Comparison of ENCODE assay signal across 9 cellular contexts in the genomic region with DNA sequence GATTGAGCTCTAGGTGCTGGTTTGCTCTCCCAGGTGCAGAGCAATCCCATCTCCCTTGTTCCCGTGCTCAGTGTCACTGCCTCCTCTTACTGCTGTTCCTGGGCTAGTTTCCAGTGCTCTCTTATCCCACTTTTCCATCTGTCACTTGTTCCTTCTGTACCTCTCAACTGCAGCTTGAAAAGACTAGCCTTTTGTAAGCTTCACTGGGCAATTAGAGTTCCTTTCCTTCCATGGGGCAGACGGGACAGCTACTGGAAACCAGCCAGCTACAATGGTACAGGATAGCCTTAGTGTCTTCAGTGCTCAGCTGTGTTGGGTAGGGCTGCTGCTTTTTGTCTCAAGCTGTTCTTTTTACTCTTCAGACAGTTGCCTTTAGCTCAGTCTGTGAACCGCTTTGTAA. TPM values are rescaled to one million over a fixed set of nuclear protein-coding genes. Genes with fewer than 3 reads are reported as not detected.
DNase-seq lines count a peak whose midpoint lies in the region; ATAC-seq and TF ChIP-seq lines count a peak whose summit lies in the region.
"Had no signal": no experiment of that assay in that cellular context is flagged by ENCODE, and none has a peak within 500 bp of the region (broad histone marks: within the 10 kb centered on the region; RNA-seq: fewer than 3 reads in every experiment).

No MANE protein-coding gene starts in this region.

- TF ChIP-seq CTCF in colonic mucosa (IDR thresholded peaks at IDR 0.05) = no peak

- H3K4me3 ChIP-seq in colonic mucosa = no peak overlapping the region
- H3K4me3 ChIP-seq in HAP-1 = no peak overlapping the region

- in situ Hi-C loops in HAP-1 (cut with MboI; ENCODE audit: low sequenced_read_pairs) = no loop called here

- H3K4me1 ChIP-seq in colonic mucosa (no peaks in the 10 kb centered on the region), HAP-1 (no peaks in the 10 kb centered on the region)

- H3K27ac ChIP-seq in colonic mucosa = no peak overlapping the region

- peak; percentile 93 for DNase-seq in DMS 273 treated with DMSO at 0.1 percent for 48 hours (lab: John Stamatoyannopoulos, UW)
- DNase-seq in NCI-H2029 treated with DMSO at 0.1 percent for 48 hours (lab: John Stamatoyannopoulos, UW) = peak; percentile 46
- DNase-seq in cerebellum (ENCODE audit: low spot score) = peak; percentile 90
- peak; percentile 39 for DNase-seq in myocyte (ENCODE audit: low read depth)
- DNase-seq in activated T-cell treated with anti-CD3 and anti-CD28 coated beads for 4 hours = no peak
- DNase-seq in colonic mucosa = no peak
- DNase-seq in HAP-1 (ENCODE audit: low spot score in 2 of 2) = no peak
- DNase-seq: CD4-positive, alpha-beta T cell had no signal

- intact Hi-C loops in colonic mucosa (cut with DNase I) = no loop called here

- no peak for ATAC-seq in GM21576 (IDR thresholded peaks at IDR 0.05; ENCODE audit: unreplicated experiment)

- H3K27me3 ChIP-seq in colonic mucosa (no peaks in the 10 kb centered on the region), HAP-1 (ENCODE audit: low read depth) (no peaks in the 10 kb centered on the region)

- H3K36me3 ChIP-seq in colonic mucosa = peaks cover 14% of the 10 kb centered on the region
- H3K36me3 ChIP-seq in HAP-1 (replicated peaks) = peaks cover 52% of the 10 kb centered on the region

- H3K9ac ChIP-seq in colonic mucosa (ENCODE audit: low read depth in 2 of 2, low read length in 2 of 2) = no peak overlapping the region

- no peaks in the 10 kb centered on the region for H3K9me3 ChIP-seq in colonic mucosa
- H3K9me3 ChIP-seq in HAP-1 = no peaks in the 10 kb centered on the region

RNA-seq across cellular contexts. Expression of a gene that starts 31.6 kb away (rescaled TPM):
- total RNA-seq in cerebellum = 3.6 TPM
- 31.7 and 36.5 TPM in 2 replicates for total RNA-seq in myocyte
- 19.9 TPM for polyA plus RNA-seq in myocyte (2012)
- 1 to 10 TPM; 4.1 to 5.3 TPM for total RNA-seq in colonic mucosa
- total RNA-seq: CD4-positive, alpha-beta T cell had no signal

RNA-seq across cellular contexts. Expression of a gene that starts 40.0 kb away (rescaled TPM):
- 24.0 TPM for total RNA-seq in cerebellum
- 75.1 and 86.4 TPM in 2 replicates for total RNA-seq in myocyte
- polyA plus RNA-seq in myocyte (2012) = 23.2 TPM
- 10 to 100 TPM; 42.0 to 53.8 TPM for total RNA-seq in colonic mucosa

Comparison
In these comparisons a context has a peak if more than half of its experiments do, and no peak if none do; other contexts are left out.
1. DNase-seq: peak in DMS 273 treated with DMSO at 0.1 percent for 48 hours (single experiment), NCI-H2029 treated with DMSO at 0.1 percent for 48 hours (single experiment), cerebellum (single experiment) and myocyte (single experiment); none in activated T-cell treated with anti-CD3 and anti-CD28 coated beads for 4 hours (single experiment), colonic mucosa (single experiment) and HAP-1 (0 of 2).